Comparison of ENCODE assay signal across 8 cellular contexts in genomic region chr16:30659507-30660423, GRCh38. TPM values are rescaled to one million over a fixed set of nuclear protein-coding genes. Genes with fewer than 3 reads are reported as not detected.
DNase-seq lines count a peak whose midpoint lies in the region; ATAC-seq and TF ChIP-seq lines count a peak whose summit lies in the region.

No MANE protein-coding gene starts in this region.

- no peak for TF ChIP-seq POLR2A in Peyer's patch (IDR thresholded peaks at IDR 0.05)

- H3K9me3 ChIP-seq in Peyer's patch = no peaks in the 10 kb centered on the region
- H3K9me3 ChIP-seq in adipocyte (ENCODE audit: control insufficient read depth, low read length) = no peaks in the 10 kb centered on the region
- H3K9me3 ChIP-seq in hepatocyte (ENCODE audit: low read depth) = no peaks in the 10 kb centered on the region
- H3K9me3 ChIP-seq in smooth muscle cell (replicated peaks; ENCODE audit: low read depth) = no peaks in the 10 kb centered on the region

- H3K4me1 ChIP-seq in Peyer's patch (peaks cover 4 to 55% (median 28%) of the 10 kb centered on the region in 4 donors), adipocyte (ENCODE audit: control insufficient read depth, insufficient read depth, low read length) (peaks cover 36% of the 10 kb centered on the region), hepatocyte (ENCODE audit: insufficient read depth) (peaks cover 25% of the 10 kb centered on the region), smooth muscle cell (ENCODE audit: low read depth) (peaks cover 13% of the 10 kb centered on the region)

- H3K27ac ChIP-seq in Peyer's patch (peak overlapping the region; percentile 95 to 99 (median 98)), hepatocyte (peak overlapping the region; percentile 95), smooth muscle cell (ENCODE audit: low read depth) (peak overlapping the region; percentile 95)

- H4K20me1 ChIP-seq in hepatocyte (ENCODE audit: insufficient read depth, poor library complexity, severe bottlenecking) (peaks cover 48% of the 10 kb centered on the region), smooth muscle cell (ENCODE audit: low read depth) (peaks cover 52% of the 10 kb centered on the region)

- ATAC-seq in GM21381 (IDR thresholded peaks at IDR 0.05; ENCODE audit: unreplicated experiment) (no peak), HG03469 (IDR thresholded peaks at IDR 0.05; ENCODE audit: unreplicated experiment) (no peak), GM21360 (IDR thresholded peaks at IDR 0.05; ENCODE audit: unreplicated experiment) (no peak)

- H3K36me3 ChIP-seq in Peyer's patch (peaks cover 0 to 57% (median 0%) of the 10 kb centered on the region in 3 donors), adipocyte (ENCODE audit: control insufficient read depth, insufficient read depth, low read length, severe bottlenecking) (peaks cover 54% of the 10 kb centered on the region), hepatocyte (replicated peaks; ENCODE audit: insufficient read depth, low read depth) (no peaks in the 10 kb centered on the region), smooth muscle cell (ENCODE audit: low read depth) (peaks cover 8% of the 10 kb centered on the region)

- 10% methylated on average over 50 of the region's 84 CpGs for WGBS in hepatocyte (ENCODE audit: low lambda C conversion rate, missing lambda C conversion rate)
- 13% methylated on average over 54 of the region's 84 CpGs for WGBS in smooth muscle cell (ENCODE audit: low lambda C conversion rate)

- H3K27me3 ChIP-seq in Peyer's patch (no peaks in the 10 kb centered on the region), adipocyte (replicated peaks; ENCODE audit: control insufficient read depth, insufficient read depth, low read length) (no peaks in the 10 kb centered on the region), hepatocyte (no peaks in the 10 kb centered on the region), smooth muscle cell (ENCODE audit: low read depth) (no peaks in the 10 kb centered on the region)

- peak overlapping the region; percentile 89 for H3K4me3 ChIP-seq in GM12875 (ENCODE audit: low read depth, low read length)
- H3K4me3 ChIP-seq in Peyer's patch = peak overlapping the region; percentile 74 to 99 (median 92)
- peak overlapping the region; percentile 95 for H3K4me3 ChIP-seq in adipocyte (ENCODE audit: low read length)
- peak overlapping the region; percentile 20 for H3K4me3 ChIP-seq in hepatocyte
- peak overlapping the region; percentile 82 for H3K4me3 ChIP-seq in smooth muscle cell

- H3F3A ChIP-seq in smooth muscle cell (ENCODE audit: low read depth) = peaks cover 19% of the 10 kb centered on the region

- 0 out of 2 replicates have a peak, but pooled peaks have one; percentile 26 for TF ChIP-seq CTCF in GM12875 (IDR thresholded peaks at IDR 0.05; ENCODE audit: borderline replicate concordance, insufficient read depth, low read depth, low read length)
- peak in 1 of 6 experiments; percentile 7 for TF ChIP-seq CTCF in Peyer's patch (IDR thresholded peaks at IDR 0.05)
- TF ChIP-seq CTCF in hepatocyte (IDR thresholded peaks at IDR 0.05; ENCODE audit: poor library complexity) = no peak
- peak; percentile 4 for TF ChIP-seq CTCF in smooth muscle cell (IDR thresholded peaks at IDR 0.05; ENCODE audit: borderline replicate concordance, insufficient read depth, poor library complexity, severe bottlenecking)

- H3K9ac ChIP-seq in adipocyte (ENCODE audit: low read length) = peak overlapping the region; percentile 98
- H3K9ac ChIP-seq in smooth muscle cell (ENCODE audit: low read depth) = peak overlapping the region; percentile 97

- H2AFZ ChIP-seq in hepatocyte (no peak overlapping the region), smooth muscle cell (ENCODE audit: low read depth) (no peak overlapping the region)

- H3K9me2 ChIP-seq in hepatocyte (replicated peaks; ENCODE audit: insufficient read depth) = no peaks in the 10 kb centered on the region

- DNase-seq in Peyer's patch (peak in 2 of 3 donors; percentile 32 to 70), adipocyte (ENCODE audit: low read depth) (peak; percentile 50), hepatocyte (ENCODE audit: low spot score) (no peak), smooth muscle cell (lab: John Stamatoyannopoulos, UW; ENCODE audit: unreplicated experiment) (no peak)

- H3K79me2 ChIP-seq in hepatocyte (peaks cover 48% of the 10 kb centered on the region), smooth muscle cell (ENCODE audit: low read depth) (peaks cover 41% of the 10 kb centered on the region)

- H3K4me2 ChIP-seq in hepatocyte (peak overlapping the region; percentile 96), smooth muscle cell (peak overlapping the region; percentile 99)

RNA-seq across cellular contexts. Expression of gene FBRS, which starts 1.5 kb away (rescaled TPM):
- 100 to 1,000 TPM in 1 of 4 donors, 10 to 100 TPM in 3; 51.2 to 167 (median 72.2) TPM for total RNA-seq in Peyer's patch
- 18.5 and 22.9 TPM in 2 replicates for total RNA-seq in hepatocyte
- polyA plus RNA-seq in hepatocyte = 22.1 and 25.5 TPM in 2 replicates
- 18.3 and 22.3 TPM in 2 replicates for total RNA-seq in smooth muscle cell
- polyA plus RNA-seq in smooth muscle cell = 21.9 and 25.0 TPM in 2 replicates

RNA-seq across cellular contexts. Expression of gene PRR14, which starts 9.0 kb away (rescaled TPM):
- 100 to 1,000 TPM in 1 of 4 donors, 10 to 100 TPM in 3; 45.5 to 107 (median 65.0) TPM for total RNA-seq in Peyer's patch
- total RNA-seq in hepatocyte = 6.6 and 8.1 TPM in 2 replicates
- polyA plus RNA-seq in hepatocyte = 18.7 and 20.0 TPM in 2 replicates
- 7.4 and 22.0 TPM in 2 replicates for total RNA-seq in smooth muscle cell
- 16.7 and 26.1 TPM in 2 replicates for polyA plus RNA-seq in smooth muscle cell

RNA-seq across cellular contexts. Expression of gene SRCAP, which starts 39.2 kb away (rescaled TPM):
- total RNA-seq in Peyer's patch (100 to 1,000 TPM in 1 of 4 donors, 10 to 100 TPM in 3; 50.4 to 109 (median 81.8) TPM), hepatocyte (9.6 and 15.3 TPM in 2 replicates), smooth muscle cell (9.0 and 16.2 TPM in 2 replicates)
- polyA plus RNA-seq in hepatocyte (29.3 and 33.6 TPM in 2 replicates), smooth muscle cell (14.5 and 24.9 TPM in 2 replicates)

RNA-seq across cellular contexts. Expression of gene ZNF689, which starts 49.6 kb away (rescaled TPM):
- 10 to 100 TPM in 2 of 4 donors, 1 to 10 TPM in 2; 7.5 to 12.5 (median 9.9) TPM for total RNA-seq in Peyer's patch
- 7.1 and 8.0 TPM in 2 replicates for total RNA-seq in hepatocyte
- polyA plus RNA-seq in hepatocyte = 5.6 and 8.7 TPM in 2 replicates
- total RNA-seq in smooth muscle cell = 9.9 and 10.0 TPM in 2 replicates
- polyA plus RNA-seq in smooth muscle cell = 8.2 and 10.6 TPM in 2 replicates

Comparison
In these comparisons a context has a peak if more than half of its experiments do, and no peak if none do; other contexts are left out.
1. H3K4me3 ChIP-seq: peak in every context shown above with its lines; median percentile 95 in adipocyte; 92 in Peyer's patch; 89 in GM12875; 82 in smooth muscle cell; 20 in hepatocyte.
2. DNase-seq: peak in Peyer's patch (2 of 3) and adipocyte (single experiment); none in hepatocyte (single experiment) and smooth muscle cell (single experiment).
3. Peak in every context shown above with its lines, with median percentiles within 50 percentile points of each other: H3K27ac ChIP-seq.